In genomic region chr22:36587289-36588154, GRCh38 we compare ENCODE assay signal across 11 cellular contexts. TPM values are rescaled to one million over a fixed set of nuclear protein-coding genes. Genes with fewer than 3 reads are reported as not detected.
DNase-seq lines count a peak whose midpoint lies in the region; ATAC-seq, FAIRE-seq and TF ChIP-seq lines count a peak whose summit lies in the region.
"Had no signal": no experiment of that assay in that cellular context is flagged by ENCODE, and none has a peak within 500 bp of the region (broad histone marks: within the 10 kb centered on the region; RNA-seq: fewer than 3 reads in every experiment).

No MANE protein-coding gene starts in this region.

- peak overlapping the region; percentile 5; the same call in 1 of the 2 replicates for H3K4me3 ChIP-seq in WERI-Rb-1 (ENCODE audit: low read depth, low read length)
- H3K4me3 ChIP-seq in fibroblast of pulmonary artery (replicated peaks; ENCODE audit: low read depth, low read length), result peak overlapping the region; percentile 29
- peak overlapping the region in 4 of 5 donors; percentile 2 to 45 (median 24) for H3K4me3 ChIP-seq in subcutaneous abdominal adipose tissue (ENCODE audit: low read depth in 1 of 5, low read length in 5 of 5)

- peaks cover 1 to 33% (median 29%) of the 10 kb centered on the region in 5 donors for H3K4me1 ChIP-seq in subcutaneous abdominal adipose tissue (ENCODE audit: control insufficient read depth in 5 of 5, insufficient read depth in 5 of 5, low read length in 5 of 5)

- H3K4me1 Mint-ChIP-seq in activated CD8-positive, alpha-beta T cell treated with anti-CD3 and anti-CD28 coated beads for 36 hours (ENCODE audit: low read depth), result no peaks in the 10 kb centered on the region

- peaks cover 11% of the 10 kb centered on the region for H3K27me3 Mint-ChIP-seq in activated CD8-positive, alpha-beta T cell treated with anti-CD3 and anti-CD28 coated beads for 36 hours

- H3K27ac ChIP-seq in WERI-Rb-1 (no peak overlapping the region), subcutaneous abdominal adipose tissue (ENCODE audit: low read depth, low read length) (no peak overlapping the region)

- H3K36me3 Mint-ChIP-seq in activated CD8-positive, alpha-beta T cell treated with anti-CD3 and anti-CD28 coated beads for 36 hours (ENCODE audit: low read depth), result no peaks in the 10 kb centered on the region

- no peak overlapping the region for H3K27ac Mint-ChIP-seq in activated CD8-positive, alpha-beta T cell treated with anti-CD3 and anti-CD28 coated beads for 36 hours
- H3K27ac Mint-ChIP-seq: nephron had no signal

- CTCF ChIA-PET in activated CD8-positive, alpha-beta T cell treated with anti-CD3 and anti-CD28 coated beads for 36 hours (lab: Charles Lee), result interaction anchor here (0.7 kb wide), 1 partner anchor 8 kb away, joined by 3 read pairs; no protein-coding TSS in a partner anchor

- H3K27me3 ChIP-seq in WERI-Rb-1 (ENCODE audit: insufficient read depth, low read depth, severe bottlenecking) (peaks cover 92% of the 10 kb centered on the region), subcutaneous abdominal adipose tissue (ENCODE audit: control insufficient read depth in 5 of 5, insufficient read depth in 4 of 5, low read length in 5 of 5) (peaks cover under 1 to 16% (median 4%) of the 10 kb centered on the region in 5 donors)

- H3K9ac ChIP-seq in subcutaneous abdominal adipose tissue (ENCODE audit: low read length in 5 of 5), result peak overlapping the region in 1 of 5 donors; percentile 21

- H3K36me3 ChIP-seq in WERI-Rb-1 (no peaks in the 10 kb centered on the region), subcutaneous abdominal adipose tissue (ENCODE audit: control insufficient read depth in 5 of 5, insufficient read depth in 5 of 5, low read length in 5 of 5) (no peaks in the 10 kb centered on the region)

- no peak for FAIRE-seq in frontal cortex (lab: Jason Lieb, UNC)

- no peaks in the 10 kb centered on the region for H3K9me3 ChIP-seq in WERI-Rb-1 (ENCODE audit: severe bottlenecking)
- no peaks in the 10 kb centered on the region for H3K9me3 ChIP-seq in subcutaneous abdominal adipose tissue (ENCODE audit: control insufficient read depth in 5 of 5, low read length in 5 of 5)

- peak; percentile 84 for DNase-seq in GM03348 (ENCODE audit: low spot score)
- DNase-seq in WERI-Rb-1, result peak; percentile 72
- peak; percentile 35 for DNase-seq in fibroblast of pulmonary artery (ENCODE audit: low read depth)
- DNase-seq in NCI-H2107 treated with DMSO at 0.1 percent for 48 hours (lab: John Stamatoyannopoulos, UW; ENCODE audit: unreplicated experiment), result no peak
- no peak for DNase-seq in frontal cortex (ENCODE audit: low spot score in 2 of 2)
- no peak for DNase-seq in NCI-H1048 (lab: John Stamatoyannopoulos, UW)
- no peak for DNase-seq in activated CD8-positive, alpha-beta T cell treated with anti-CD3 and anti-CD28 coated beads for 36 hours
- DNase-seq: DMS79 treated with DMSO at 0.1 percent for 48 hours, T-helper 2 cell had no signal

- TF ChIP-seq CTCF in WERI-Rb-1 (IDR thresholded peaks at IDR 0.05; ENCODE audit: low read depth, low read length) (no peak), fibroblast of pulmonary artery (IDR thresholded peaks at IDR 0.05; ENCODE audit: low read length, missing control alignments) (no peak)
- no peak for TF ChIP-seq CTCF in activated CD8-positive, alpha-beta T cell treated with anti-CD3 and anti-CD28 coated beads for 36 hours (IDR thresholded peaks at IDR 0.05)

- no peak for ATAC-seq in activated CD8-positive, alpha-beta T cell treated with anti-CD3 and anti-CD28 coated beads for 36 hours

- intact Hi-C loops in activated CD8-positive, alpha-beta T cell treated with anti-CD3 and anti-CD28 coated beads for 36 hours (cut with micrococcal nuclease), result no loop called here

- no peak overlapping the region for H3K4me3 Mint-ChIP-seq in activated CD8-positive, alpha-beta T cell treated with anti-CD3 and anti-CD28 coated beads for 36 hours

- H3K9me3 Mint-ChIP-seq in activated CD8-positive, alpha-beta T cell treated with anti-CD3 and anti-CD28 coated beads for 36 hours, result no peaks in the 10 kb centered on the region
- H3K9me3 Mint-ChIP-seq: nephron had no signal

- POLR2A ChIA-PET in activated CD8-positive, alpha-beta T cell treated with anti-CD3 and anti-CD28 coated beads for 36 hours (lab: Charles Lee), result no interaction called here

RNA-seq across cellular contexts. Expression of gene EIF3D, which starts 58.6 kb away (rescaled TPM):
- total RNA-seq in frontal cortex, result 205 TPM
- total RNA-seq in activated CD8-positive, alpha-beta T cell treated with anti-CD3 and anti-CD28 coated beads for 36 hours, result 100 to 1,000 TPM; 389 to 392 TPM

Comparison
In these comparisons a context has a peak if more than half of its experiments do, and no peak if none do; other contexts are left out.
1. DNase-seq: peak in GM03348 (single experiment), WERI-Rb-1 (single experiment) and fibroblast of pulmonary artery (single experiment); none in NCI-H2107 treated with DMSO at 0.1 percent for 48 hours (single experiment), frontal cortex (0 of 2), NCI-H1048 (single experiment) and activated CD8-positive, alpha-beta T cell treated with anti-CD3 and anti-CD28 coated beads for 36 hours (single experiment).
2. Peak in every context shown above with its lines, with median percentiles within 50 percentile points of each other: H3K4me3 ChIP-seq.